11 cellular contexts compared by ENCODE assay signal in the genomic region with DNA sequence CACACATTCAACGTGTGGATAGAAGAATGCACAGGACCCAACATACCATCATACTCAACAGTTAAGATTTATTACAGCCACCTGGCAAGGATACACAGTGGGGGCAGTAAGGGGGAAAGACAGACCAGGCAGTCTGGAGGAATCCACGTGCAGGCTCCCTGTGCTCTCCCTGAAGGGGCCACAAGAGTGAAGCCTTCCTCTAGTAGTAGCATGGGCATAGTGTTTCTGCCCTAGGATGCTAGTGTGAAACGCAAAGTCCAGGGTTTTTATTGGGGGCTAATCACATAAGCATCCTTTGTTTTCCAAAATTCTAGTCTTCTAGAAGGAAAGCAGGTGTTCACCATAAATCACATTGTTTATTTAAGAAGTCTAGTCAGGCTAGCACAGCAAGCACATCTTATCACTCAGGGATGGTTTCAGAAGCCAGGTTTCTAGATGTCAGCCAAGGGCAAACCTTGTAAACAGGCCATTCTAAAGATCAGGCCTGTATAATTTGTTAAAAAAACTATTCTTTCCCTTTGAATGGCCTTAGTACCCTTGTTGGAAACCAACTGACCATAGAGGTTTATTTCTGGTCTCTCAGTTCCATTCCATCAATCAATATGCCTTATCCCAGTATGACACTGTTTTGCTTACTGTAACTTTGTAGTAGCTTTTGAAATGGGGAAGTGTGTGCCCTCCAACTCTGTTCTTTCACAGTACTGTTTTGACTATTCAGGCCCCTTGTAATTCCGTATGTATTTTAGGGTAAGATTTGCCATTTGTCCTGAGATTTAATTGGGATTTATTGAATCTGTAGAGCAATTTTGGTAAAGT. TPM values are rescaled to one million over a fixed set of nuclear protein-coding genes. Genes with fewer than 3 reads are reported as not detected.
DNase-seq lines count a peak whose midpoint lies in the region; ATAC-seq and FAIRE-seq lines count a peak whose summit lies in the region.
"Had no signal": no experiment of that assay in that cellular context is flagged by ENCODE, and none has a peak within 500 bp of the region (broad histone marks: within the 10 kb centered on the region; RNA-seq: fewer than 3 reads in every experiment).

No MANE protein-coding gene starts in this region.

- no peaks in the 10 kb centered on the region for H3K36me3 Mint-ChIP-seq in effector memory CD8-positive, alpha-beta T cell (ENCODE audit: insufficient read depth)

- peak; percentile 61 for ATAC-seq in left ventricle myocardium superior
- peak; percentile 85 for ATAC-seq in HG02884 (IDR thresholded peaks at IDR 0.05; ENCODE audit: unreplicated experiment)
- ATAC-seq in effector memory CD8-positive, alpha-beta T cell (replicated peaks): no peak

- H3K4me1 Mint-ChIP-seq in effector memory CD8-positive, alpha-beta T cell (ENCODE audit: low read depth in 2 of 2): no peaks in the 10 kb centered on the region

- no peaks in the 10 kb centered on the region for H3K27me3 Mint-ChIP-seq in effector memory CD8-positive, alpha-beta T cell

- H3K9me3 Mint-ChIP-seq in effector memory CD8-positive, alpha-beta T cell: no peaks in the 10 kb centered on the region

- H3K27ac Mint-ChIP-seq in effector memory CD8-positive, alpha-beta T cell: no peak overlapping the region

- DNase-seq in left ventricle myocardium superior (no peak), cardiac septum (ENCODE audit: low spot score) (no peak), LHCN-M2 (ENCODE audit: low read depth) (peak; percentile 13), urothelium cell line (ENCODE audit: low spot score) (peak; percentile 12), SKM-1 treated with dmso at 0.1 percent for 144 hours (lab: John Stamatoyannopoulos, UW; ENCODE audit: unreplicated experiment) (no peak), GM03348 (ENCODE audit: low spot score) (no peak)
- no peak for DNase-seq in effector memory CD8-positive, alpha-beta T cell
- DNase-seq: activated CD4-positive, alpha-beta T cell treated with anti-CD3 and anti-CD28 coated beads for 48 hours; Kasumi-1; NCI-H2029 had no signal

- intact Hi-C loops in left ventricle myocardium superior (cut with micrococcal nuclease): no loop called here
- intact Hi-C loops in cardiac septum (cut with DNase I): no loop called here

- H3K4me3 Mint-ChIP-seq in effector memory CD8-positive, alpha-beta T cell: no peak overlapping the region

- FAIRE-seq in urothelium cell line (lab: Jason Lieb, UNC): no peak

RNA-seq across cellular contexts. Expression of gene TFAM, which starts 12.4 kb away (rescaled TPM):
- total RNA-seq in left ventricle myocardium superior (33.2 TPM), cardiac septum (29.4 TPM), LHCN-M2 (2014; rRNA removed) (29.9 and 44.9 TPM in 2 replicates)
- polyA plus RNA-seq in LHCN-M2 (2012): 13.6 TPM

RNA-seq across cellular contexts. Expression of gene UBE2D1, which starts 38.0 kb away (rescaled TPM):
- total RNA-seq in left ventricle myocardium superior (68.2 TPM), cardiac septum (34.7 TPM), LHCN-M2 (2014; rRNA removed) (17.1 and 18.5 TPM in 2 replicates)
- 6.0 TPM for polyA plus RNA-seq in LHCN-M2 (2012)

Comparison
In these comparisons a context has a peak if more than half of its experiments do, and no peak if none do; other contexts are left out.
1. DNase-seq: peak in LHCN-M2 (single experiment) and urothelium cell line (single experiment); none in left ventricle myocardium superior (single experiment), cardiac septum (single experiment), effector memory CD8-positive, alpha-beta T cell (0 of 3), SKM-1 treated with dmso at 0.1 percent for 144 hours (single experiment) and GM03348 (single experiment).